Comparison of ENCODE assay signal across 15 cellular contexts in genomic region chr4:43471950-43472349, GRCh38.
DNase-seq lines count a peak whose midpoint lies in the region; TF ChIP-seq lines count a peak whose summit lies in the region.
"Had no signal": no experiment of that assay in that cellular context is flagged by ENCODE, and none has a peak within 500 bp of the region (broad histone marks: within the 10 kb centered on the region; RNA-seq: fewer than 3 reads in every experiment).

No MANE protein-coding gene starts in this region.

- H3K4me3 ChIP-seq in fibroblast of the aortic adventitia (ENCODE audit: low read depth, low read length) = no peak overlapping the region
- H3K4me3 ChIP-seq: transverse colon had no signal

- peak; percentile 26 for TF ChIP-seq CTCF in fibroblast of the aortic adventitia (IDR thresholded peaks at IDR 0.05; ENCODE audit: insufficient read depth, low read length)

- peak; percentile 5 for DNase-seq in DMS 273 (lab: John Stamatoyannopoulos, UW; ENCODE audit: unreplicated experiment)
- DNase-seq in DMS 273 treated with DMSO at 0.1 percent for 48 hours (lab: John Stamatoyannopoulos, UW) = no peak
- peak; percentile 42 for DNase-seq in HT1080 (ENCODE audit: low read depth)
- peak; percentile 4 for DNase-seq in RPMI7951 (ENCODE audit: low read depth)
- peak; percentile 22 for DNase-seq in fibroblast of the aortic adventitia (ENCODE audit: low read depth)
- no peak for DNase-seq in COLO668 (lab: John Stamatoyannopoulos, UW; ENCODE audit: unreplicated experiment)
- no peak for DNase-seq in epidermal melanocyte (ENCODE audit: insufficient read length, low spot score)
- no peak for DNase-seq in NCI-H1092 treated with DMSO at 0.1 percent for 48 hours (lab: John Stamatoyannopoulos, UW)
- DNase-seq: activated CD4-positive, alpha-beta T cell treated with anti-CD3 and anti-CD28 coated beads, Interleukin-2, amount 10 ng/mL, durations not matched to agents 24 days and 14 days; activated naive CD8-positive, alpha-beta T cell treated with anti-CD3 and anti-CD28 coated beads, Interleukin-2, amount 50 U/mL, for 24 hours; activated T-cell treated with anti-CD3 and anti-CD28 coated beads, Interleukin-2, amount 50 U/mL, for 1 hour; CD8-positive, alpha-beta memory T cell; cerebellar nuclear complex; stimulated activated CD4-positive, alpha-beta T cell treated with anti-CD3 and anti-CD28 coated beads, Interleukin-4, amount 100 ng/mL, for 24 hours; transverse colon had no signal

Comparison
In these comparisons a context has a peak if more than half of its experiments do, and no peak if none do; other contexts are left out.
1. DNase-seq: peak in DMS 273 (single experiment), HT1080 (single experiment), RPMI7951 (single experiment) and fibroblast of the aortic adventitia (single experiment); none in DMS 273 treated with DMSO at 0.1 percent for 48 hours (single experiment), COLO668 (single experiment), epidermal melanocyte (single experiment) and NCI-H1092 treated with DMSO at 0.1 percent for 48 hours (single experiment).